ENCODE assay signal across 36 cellular contexts in genomic region chr3:161395613-161396012, GRCh38. TPM values are rescaled to one million over a fixed set of nuclear protein-coding genes. Genes with fewer than 3 reads are reported as not detected.
DNase-seq lines count a peak whose midpoint lies in the region; ATAC-seq and TF ChIP-seq lines count a peak whose summit lies in the region.
"Had no signal": no experiment of that assay in that cellular context is flagged by ENCODE, and none has a peak within 500 bp of the region (broad histone marks: within the 10 kb centered on the region; RNA-seq: fewer than 3 reads in every experiment).

No MANE protein-coding gene starts in this region.

- intact Hi-C loops in MCF 10A (cut with micrococcal nuclease), result no loop called here
- intact Hi-C loops in breast epithelium (cut with DNase I; ENCODE audit: low total_unique reads), result no loop called here

- H3K36me3 Mint-ChIP-seq in MCF 10A (ENCODE audit: insufficient read depth, unreplicated experiment) (no peaks in the 10 kb centered on the region), neural progenitor cell (no peaks in the 10 kb centered on the region)
- no peaks in the 10 kb centered on the region for H3K36me3 Mint-ChIP-seq in central memory CD8-positive, alpha-beta T cell (ENCODE audit: insufficient read depth)
- H3K36me3 Mint-ChIP-seq: naive B cell; stimulated activated memory B cell treated with anti-CD40 and anti-IgM and Interleukin-4, amounts not matched to agents 10 μg/mL and 1 μg/mL and 100 μg/mL, for 72 hours had no signal

- H3K9me3 ChIP-seq in breast epithelium (no peaks in the 10 kb centered on the region), neural progenitor cell (ENCODE audit: low read depth) (no peaks in the 10 kb centered on the region)
- H3K9me3 ChIP-seq: HAP-1, suprapubic skin, upper lobe of left lung had no signal

- H3K4me1 ChIP-seq in breast epithelium, result no peaks in the 10 kb centered on the region
- H3K4me1 ChIP-seq in neural progenitor cell, result no peaks in the 10 kb centered on the region
- H3K4me1 ChIP-seq: HAP-1, left ventricle myocardium inferior, upper lobe of left lung had no signal

- H3K27ac Mint-ChIP-seq in MCF 10A (ENCODE audit: low read depth, unreplicated experiment) (peak overlapping the region; percentile 5), neural progenitor cell (no peak overlapping the region)
- H3K27ac Mint-ChIP-seq in central memory CD8-positive, alpha-beta T cell (ENCODE audit: low read depth), result no peak overlapping the region
- H3K27ac Mint-ChIP-seq: B cell; naive B cell; stimulated activated memory B cell treated with anti-CD40 and anti-IgM and Interleukin-4, amounts not matched to agents 10 μg/mL and 1 μg/mL and 100 μg/mL, for 72 hours had no signal

- H3K36me3 ChIP-seq in breast epithelium (no peaks in the 10 kb centered on the region), neural progenitor cell (no peaks in the 10 kb centered on the region)
- H3K36me3 ChIP-seq: cardiac muscle cell, HAP-1, left ventricle myocardium inferior, suprapubic skin, upper lobe of left lung had no signal

- H3F3A ChIP-seq in neural progenitor cell (ENCODE audit: low read depth), result no peaks in the 10 kb centered on the region

- peak; percentile 29 for DNase-seq in MCF 10A (ENCODE audit: unreplicated experiment)
- no peak for DNase-seq in breast epithelium (ENCODE audit: low spot score in 2 of 2)
- peak; percentile 83 for DNase-seq in LNCaP clone FGC (ENCODE audit: low read depth)
- DNase-seq in central memory CD8-positive, alpha-beta T cell (ENCODE audit: low spot score in 2 of 2), result no peak
- no peak for DNase-seq in neural progenitor cell (ENCODE audit: low spot score)
- no peak for DNase-seq in LoVo (ENCODE audit: low spot score)
- no peak for DNase-seq in NCI-H69 (lab: John Stamatoyannopoulos, UW)
- DNase-seq in NCI-H524 treated with DMSO at 0.1 percent for 48 hours (lab: John Stamatoyannopoulos, UW), result no peak
- DNase-seq: ACHN; anterior cingulate cortex; Calu3; DMS79 treated with DMSO at 0.1 percent for 48 hours; effector memory CD4-positive, alpha-beta T cell; erythroblast; GF-D8; glutamatergic neuron; islet precursor cell; left ventricle myocardium inferior; naive B cell; NCI-H1436 treated with DMSO at 0.1 percent for 48 hours; NCI-H226; Right ventricle myocardium superior; upper lobe of left lung had no signal

- ATAC-seq in central memory CD8-positive, alpha-beta T cell (replicated peaks; ENCODE audit: extremely low read depth, poor library complexity, severe bottlenecking), result no peak
- ATAC-seq: Panc1; SK-N-SH treated with all-trans-retinoic acid at 6 μM for 48 hours; stimulated activated memory B cell treated with anti-CD40 and anti-IgM and Interleukin-4, amounts not matched to agents 10 μg/mL and 1 μg/mL and 100 μg/mL, for 72 hours had no signal

- no peak overlapping the region for H3K4me2 ChIP-seq in neural progenitor cell

- H3K4me1 Mint-ChIP-seq in MCF 10A (ENCODE audit: insufficient read depth, unreplicated experiment), result no peaks in the 10 kb centered on the region
- H3K4me1 Mint-ChIP-seq in central memory CD8-positive, alpha-beta T cell, result peaks cover 50% of the 10 kb centered on the region
- no peaks in the 10 kb centered on the region for H3K4me1 Mint-ChIP-seq in neural progenitor cell
- H3K4me1 Mint-ChIP-seq: B cell; naive B cell; stimulated activated memory B cell treated with anti-CD40 and anti-IgM and Interleukin-4, amounts not matched to agents 10 μg/mL and 1 μg/mL and 100 μg/mL, for 72 hours had no signal

- peak overlapping the region; percentile 50 for H2AFZ ChIP-seq in neural progenitor cell (replicated peaks)

- no peak overlapping the region for H3K4me3 Mint-ChIP-seq in MCF 10A (ENCODE audit: unreplicated experiment)
- peak overlapping the region; percentile 64 for H3K4me3 Mint-ChIP-seq in central memory CD8-positive, alpha-beta T cell
- H3K4me3 Mint-ChIP-seq in neural progenitor cell, result no peak overlapping the region
- H3K4me3 Mint-ChIP-seq: B cell; naive B cell; stimulated activated memory B cell treated with anti-CD40 and anti-IgM and Interleukin-4, amounts not matched to agents 10 μg/mL and 1 μg/mL and 100 μg/mL, for 72 hours had no signal

- no peak overlapping the region for H3K9ac ChIP-seq in neural progenitor cell

- no peak for TF ChIP-seq CTCF in MCF 10A (IDR thresholded peaks at IDR 0.05; ENCODE audit: unreplicated experiment)
- TF ChIP-seq CTCF in breast epithelium (IDR thresholded peaks at IDR 0.05), result no peak
- TF ChIP-seq CTCF in LNCaP clone FGC (IDR thresholded peaks at IDR 0.05; ENCODE audit: control insufficient read depth, extremely low read depth, insufficient read depth), result no peak
- TF ChIP-seq CTCF in neural progenitor cell (IDR thresholded peaks at IDR 0.05), result no peak

- H3K4me3 ChIP-seq in breast epithelium, result no peak overlapping the region
- no peak overlapping the region for H3K4me3 ChIP-seq in LNCaP clone FGC (ENCODE audit: low read depth, low read length)
- H3K4me3 ChIP-seq in neural progenitor cell, result no peak overlapping the region
- H3K4me3 ChIP-seq: cardiac muscle cell, coronary artery, HAP-1, left ventricle myocardium inferior, suprapubic skin, upper lobe of left lung had no signal

- CTCF ChIA-PET in MCF 10A (lab: Yijun Ruan, JAX), result interaction anchor here (1.2 to 2.6 kb wide), 3 partner anchors 13 to 121 kb away, joined by 5 to 9 read pairs (median 6); no protein-coding TSS in a partner anchor

- H3K27me3 ChIP-seq in breast epithelium (no peaks in the 10 kb centered on the region), neural progenitor cell (no peaks in the 10 kb centered on the region)
- H3K27me3 ChIP-seq: cardiac muscle cell, suprapubic skin, upper lobe of left lung had no signal

- no peaks in the 10 kb centered on the region for H3K79me2 ChIP-seq in neural progenitor cell (ENCODE audit: low read depth)

- BruUV-seq in MCF 10A (replicated peaks; lab: Mats Ljungman, UMichigan), result no TSS peak

- H3K27ac ChIP-seq in breast epithelium, result no peak overlapping the region
- H3K27ac ChIP-seq in neural progenitor cell, result no peak overlapping the region
- H3K27ac ChIP-seq: cardiac muscle cell, coronary artery, left ventricle myocardium inferior, suprapubic skin, upper lobe of left lung had no signal

- POLR2A ChIA-PET in MCF 10A (lab: Yijun Ruan, JAX), result interaction anchor here (2.1 kb wide), 1 partner anchor 45 kb away, joined by 7 read pairs; no protein-coding TSS in a partner anchor

- no peak for TF ChIP-seq POLR2A in breast epithelium (IDR thresholded peaks at IDR 0.05)

- H4K20me1 ChIP-seq in neural progenitor cell (ENCODE audit: low read depth), result no peaks in the 10 kb centered on the region

- no peaks in the 10 kb centered on the region for H3K27me3 Mint-ChIP-seq in MCF 10A (ENCODE audit: insufficient read depth, unreplicated experiment)
- peaks cover 53% of the 10 kb centered on the region for H3K27me3 Mint-ChIP-seq in central memory CD8-positive, alpha-beta T cell
- H3K27me3 Mint-ChIP-seq in neural progenitor cell (ENCODE audit: insufficient read depth, low read depth), result no peaks in the 10 kb centered on the region

- H3K9me3 Mint-ChIP-seq in MCF 10A (ENCODE audit: unreplicated experiment), result no peaks in the 10 kb centered on the region
- H3K9me3 Mint-ChIP-seq in central memory CD8-positive, alpha-beta T cell, result no peaks in the 10 kb centered on the region
- peaks cover 21% of the 10 kb centered on the region for H3K9me3 Mint-ChIP-seq in neural progenitor cell
- H3K9me3 Mint-ChIP-seq: stimulated activated memory B cell treated with anti-CD40 and anti-IgM and Interleukin-4, amounts not matched to agents 10 μg/mL and 1 μg/mL and 100 μg/mL, for 72 hours had no signal

RNA-seq across cellular contexts. Expression of gene SPTSSB, which starts 24.3 kb away (rescaled TPM):
- not detected in 2 replicates for total RNA-seq in MCF 10A (2022)
- total RNA-seq in breast epithelium, result 1 to 10 TPM in 2 of 3 donors, under 1 TPM in 1; 0.16 to 2.0 (median 1.5) TPM
- total RNA-seq in neural progenitor cell (ENCODE audit: low replicate concordance), result 1.1 and 1.2 TPM in 2 replicates
- total RNA-seq: B cell; cardiac muscle cell; fibroblast of villous mesenchyme; mesenteric fat pad; osteocyte; renal cortical epithelial cell; Right ventricle myocardium superior; T-helper 2 cell treated with Interferon-gamma antibody and Interleukin-4, amounts not matched to agents 100 ng/mL and 5 ng/mL, for 36 hours had no signal

Comparison
In these comparisons a context has a peak if more than half of its experiments do, and no peak if none do; other contexts are left out.
1. DNase-seq: peak in MCF 10A (single experiment) and LNCaP clone FGC (single experiment); none in breast epithelium (0 of 2), central memory CD8-positive, alpha-beta T cell (0 of 2), neural progenitor cell (single experiment), LoVo (single experiment), NCI-H69 (single experiment) and NCI-H524 treated with DMSO at 0.1 percent for 48 hours (single experiment).